9 cellular contexts compared by ENCODE assay signal in genomic region chr14:20998674-20999366, GRCh38. TPM values are rescaled to one million over a fixed set of nuclear protein-coding genes. Genes with fewer than 3 reads are reported as not detected.
DNase-seq lines count a peak whose midpoint lies in the region; ATAC-seq and TF ChIP-seq lines count a peak whose summit lies in the region.
"Had no signal": no experiment of that assay in that cellular context is flagged by ENCODE, and none has a peak within 500 bp of the region (broad histone marks: within the 10 kb centered on the region; RNA-seq: fewer than 3 reads in every experiment).

TSS of gene SLC39A2 (plus strand) at chr14:20999293. CDS start at chr14:20999447, 154 bp downstream.

- no peaks in the 10 kb centered on the region for H3K79me2 ChIP-seq in GM23248 (ENCODE audit: insufficient read depth)

- ATAC-seq in HG03354 (IDR thresholded peaks at IDR 0.05; ENCODE audit: poor library complexity, severe bottlenecking, unreplicated experiment) = no peak

- peak within 1 kb of the TSS; percentile 51 for H3K4me2 ChIP-seq in GM23248 (ENCODE audit: unreplicated experiment)

- peaks cover 23% of the 10 kb centered on the region for H3F3A ChIP-seq in GM23248 (ENCODE audit: insufficient read depth)

- TF ChIP-seq CTCF in VCaP (conservative IDR thresholded peaks at IDR 0.05) = no peak

- in situ Hi-C loops in GM23248 (cut with MboI) = no loop called here

- H2AFZ ChIP-seq in GM23248 = peak within 1 kb of the TSS; percentile 59

- DNase-seq in GM23248 (peak; percentile 91), hepatic stellate cell (ENCODE audit: low spot score) (peak; percentile 28), skeletal muscle cell (ENCODE audit: low read depth) (peak; percentile 28), NCI-H1694 (lab: John Stamatoyannopoulos, UW) (no peak), activated gamma-delta T cell (lab: John Stamatoyannopoulos, UW) (no peak)
- no peak for DNase-seq in NK-92 treated with Interleukin-12 subunit alpha and Interleukin-12 subunit beta, amount 100 ng/mL, for 24 hours (lab: John Stamatoyannopoulos, UW)

- H3K27ac ChIP-seq in GM23248 (peak within 1 kb of the TSS; percentile 54), VCaP (peak within 1 kb of the TSS; percentile 14; the same call in 1 of the 2 replicates)
- H3K27ac ChIP-seq: SJCRH30 had no signal

- no peaks in the 10 kb centered on the region for H3K9me3 ChIP-seq in GM23248 (ENCODE audit: low read depth)
- H3K9me3 ChIP-seq: SJCRH30 had no signal

- H3K4me3 ChIP-seq in GM23248 (no peak within 1 kb of the TSS), skeletal muscle cell (ENCODE audit: low read depth, low read length) (no peak within 1 kb of the TSS)
- H3K4me3 ChIP-seq: SJCRH30 had no signal

- no peaks in the 10 kb centered on the region for H3K27me3 ChIP-seq in GM23248 (replicated peaks; ENCODE audit: insufficient read depth)
- H3K27me3 ChIP-seq: SJCRH30 had no signal

- H4K20me1 ChIP-seq in GM23248 (ENCODE audit: insufficient read depth) = no peaks in the 10 kb centered on the region

- H3K4me1 ChIP-seq in GM23248 (ENCODE audit: insufficient read depth) = peaks cover 11% of the 10 kb centered on the region

- 26 to 27% methylated on average over 6 of the region's 6 CpGs for WGBS in GM23248 (ENCODE audit: low coverage in 1 of 2, low lambda C conversion rate in 2 of 2, missing lambda C conversion rate in 2 of 2), 2 experiments

- no peak within 1 kb of the TSS for H3K9ac ChIP-seq in GM23248

- no peaks in the 10 kb centered on the region for H3K9me2 ChIP-seq in GM23248 (ENCODE audit: insufficient read depth)

- H3K36me3 ChIP-seq in GM23248 (ENCODE audit: low read depth) = peaks cover 23% of the 10 kb centered on the region

RNA-seq across cellular contexts. Expression of gene SLC39A2, which starts in this region (rescaled TPM):
- total RNA-seq in GM23248 (2014; rRNA removed; shearing (Covaris generic)) = not detected in 2 replicates
- polyA plus RNA-seq in GM23248 (2016; fragmentation: Nextera tagmentation; extraction: Ambion mirVana) = 0.24 TPM in 1 of 2 replicates, not detected in the other

Comparison
In these comparisons a context has a peak if more than half of its experiments do, and no peak if none do; other contexts are left out.
1. Peak in DNase-seq, H3K27ac ChIP-seq and H3K4me2 ChIP-seq in GM23248; RNA of the gene not detected or under 1 TPM.
2. DNase-seq: peak in hepatic stellate cell (single experiment) and skeletal muscle cell (single experiment); none in NCI-H1694 (single experiment), activated gamma-delta T cell (single experiment) and NK-92 treated with Interleukin-12 subunit alpha and Interleukin-12 subunit beta, amount 100 ng/mL, for 24 hours (single experiment).